14 cellular contexts compared by ENCODE assay signal in the genomic region with DNA sequence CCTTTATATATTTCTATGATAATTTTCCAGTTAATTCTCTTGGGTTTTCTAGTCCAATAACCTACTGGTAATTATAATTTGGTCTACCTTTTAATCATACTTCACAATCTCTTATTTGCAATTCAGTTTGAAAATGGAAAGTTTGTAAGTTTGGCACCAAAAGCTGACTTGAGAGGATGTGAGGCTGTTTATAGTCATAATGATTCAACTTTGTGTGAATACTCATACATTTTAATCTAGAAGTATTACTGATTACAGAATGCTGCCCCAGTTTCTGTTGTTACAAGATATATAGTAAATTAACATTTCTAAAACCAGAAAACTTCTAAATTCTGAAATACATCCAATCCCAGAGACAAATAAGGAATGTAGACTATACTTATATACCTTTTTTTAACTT.
"Had no signal": no experiment of that assay in that cellular context is flagged by ENCODE, and none has a peak within 500 bp of the region (broad histone marks: within the 10 kb centered on the region; RNA-seq: fewer than 3 reads in every experiment).

No MANE protein-coding gene starts in this region.

- H3K4me2 ChIP-seq: hepatocyte, neural progenitor cell had no signal

- H3K4me1 ChIP-seq: neural progenitor cell had no signal

- H3K27me3 ChIP-seq: dorsolateral prefrontal cortex, esophagus squamous epithelium, hepatocyte, neural progenitor cell, stomach had no signal

- H3K27ac ChIP-seq: dorsolateral prefrontal cortex, esophagus squamous epithelium, hepatocyte, neural progenitor cell, parathyroid adenoma, stomach, VCaP had no signal

- ATAC-seq: activated CD8-positive, alpha-beta T cell treated with anti-CD3 and anti-CD28 coated beads, Interleukin-2, amount 10 ng/mL, durations not matched to agents 7 days and 5 days had no signal

- H3K9me3 ChIP-seq: esophagus squamous epithelium, stomach had no signal

- H3K9ac ChIP-seq: neural progenitor cell, parathyroid adenoma had no signal

- H3K4me3 ChIP-seq: dorsolateral prefrontal cortex, esophagus squamous epithelium, hepatocyte, neural progenitor cell, stomach had no signal

- H3K36me3 ChIP-seq: esophagus squamous epithelium, neural progenitor cell, stomach had no signal

- H2AFZ ChIP-seq: hepatocyte, neural progenitor cell, parathyroid adenoma had no signal

- DNase-seq: activated CD8-positive, alpha-beta memory T cell treated with anti-CD3 and anti-CD28 coated beads, Interleukin-2, amount 50 U/mL, for 48 hours; activated CD8-positive, alpha-beta T cell treated with anti-CD3 and anti-CD28 coated beads, Interleukin-2, amount 10 ng/mL, durations not matched to agents 7 days and 5 days; activated naive CD4-positive, alpha-beta T cell treated with anti-CD3 and anti-CD28 coated beads for 36 hours; cerebellar nuclear complex; dorsolateral prefrontal cortex; esophagus squamous epithelium; stimulated activated CD4-positive, alpha-beta T cell treated with anti-CD3 and anti-CD28 coated beads, Interleukin-15, amount 100 ng/mL, for 24 hours; stimulated activated CD4-positive, alpha-beta T cell treated with anti-CD3 and anti-CD28 coated beads, Interleukin-4, amount 100 ng/mL, for 4 hours; stomach; T-helper 9 cell had no signal

- H3K79me2 ChIP-seq: hepatocyte, parathyroid adenoma had no signal
